In genomic region chr2:216695401-216695821, GRCh38 we compare ENCODE assay signal across 7 cellular contexts. TPM values are rescaled to one million over a fixed set of nuclear protein-coding genes. Genes with fewer than 3 reads are reported as not detected.
DNase-seq lines count a peak whose midpoint lies in the region; ATAC-seq and TF ChIP-seq lines count a peak whose summit lies in the region.

A gene with protein sequence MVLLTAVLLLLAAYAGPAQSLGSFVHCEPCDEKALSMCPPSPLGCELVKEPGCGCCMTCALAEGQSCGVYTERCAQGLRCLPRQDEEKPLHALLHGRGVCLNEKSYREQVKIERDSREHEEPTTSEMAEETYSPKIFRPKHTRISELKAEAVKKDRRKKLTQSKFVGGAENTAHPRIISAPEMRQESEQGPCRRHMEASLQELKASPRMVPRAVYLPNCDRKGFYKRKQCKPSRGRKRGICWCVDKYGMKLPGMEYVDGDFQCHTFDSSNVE (minus strand): TSS chr2:216695549. CDS start chr2:216694775, 774 bp downstream.

- intact Hi-C loops in lower leg skin (cut with DNase I; ENCODE audit: low total_unique reads): loop anchor here (5.0 to 10.0 kb wide), 2 partner anchors 817 to 1019 kb away; no protein-coding TSS in a partner anchor

- H3K27me3 Mint-ChIP-seq in effector memory CD8-positive, alpha-beta T cell: peaks cover 27 to 70% of the 10 kb centered on the region in 2 donors
- peaks cover 21 to 23% (median 21%) of the 10 kb centered on the region in 3 donors for H3K27me3 Mint-ChIP-seq in immature natural killer cell (ENCODE audit: low read depth in 3 of 3)

- H3K4me1 ChIP-seq in HUES6 (ENCODE audit: control insufficient read depth, insufficient read depth, low read length): peaks cover 18% of the 10 kb centered on the region

- H3K27ac ChIP-seq in HUES6 (ENCODE audit: low read depth, low read length): no peak within 1 kb of the TSS

- peaks cover 24 to 43% of the 10 kb centered on the region in 2 donors for H3K4me1 Mint-ChIP-seq in effector memory CD8-positive, alpha-beta T cell (ENCODE audit: low read depth in 2 of 2)
- H3K4me1 Mint-ChIP-seq in immature natural killer cell: peaks cover 24 to 29% of the 10 kb centered on the region in 2 donors

- no peaks in the 10 kb centered on the region for H3K9me3 Mint-ChIP-seq in effector memory CD8-positive, alpha-beta T cell
- H3K9me3 Mint-ChIP-seq in immature natural killer cell: no peaks in the 10 kb centered on the region

- 8 to 12% methylated on average over 16 of the region's 16 CpGs for WGBS in lower leg skin, 2 donors

- DNase-seq in OCI-M1 (lab: John Stamatoyannopoulos, UW) (peak; percentile 55), lower leg skin (ENCODE audit: low spot score in 2 of 2) (peak; percentile 76 to 97), immature natural killer cell (no peak)
- DNase-seq in effector memory CD8-positive, alpha-beta T cell: no peak
- no peak for DNase-seq in activated CD4-positive, alpha-beta T cell treated with anti-CD3 and anti-CD28 coated beads for 1 hour

- peak within 1 kb of the TSS; percentile 70 for H3K4me3 ChIP-seq in HUES6 (ENCODE audit: low read depth, low read length)
- peak within 1 kb of the TSS; percentile 33 for H3K4me3 ChIP-seq in lower leg skin (ENCODE audit: low read depth, poor library complexity, severe bottlenecking)

- H3K9me3 ChIP-seq in HUES6 (ENCODE audit: control insufficient read depth, insufficient read depth, low read depth, low read length): no peaks in the 10 kb centered on the region

- no peak within 1 kb of the TSS for H3K27ac Mint-ChIP-seq in effector memory CD8-positive, alpha-beta T cell
- H3K27ac Mint-ChIP-seq in immature natural killer cell: no peak within 1 kb of the TSS

- peaks cover 60% of the 10 kb centered on the region for H3K27me3 ChIP-seq in HUES6 (ENCODE audit: control insufficient read depth, insufficient read depth, low read length)

- H3K36me3 Mint-ChIP-seq in effector memory CD8-positive, alpha-beta T cell (ENCODE audit: insufficient read depth): no peaks in the 10 kb centered on the region
- H3K36me3 Mint-ChIP-seq in immature natural killer cell: no peaks in the 10 kb centered on the region

- H3K36me3 ChIP-seq in HUES6 (ENCODE audit: control insufficient read depth, insufficient read depth, low read length): no peaks in the 10 kb centered on the region

- no peak for TF ChIP-seq POLR2A in lower leg skin (IDR thresholded peaks at IDR 0.05)

- no peak for ATAC-seq in effector memory CD8-positive, alpha-beta T cell (replicated peaks)

- peak within 1 kb of the TSS; percentile 9 for H3K9ac ChIP-seq in HUES6 (ENCODE audit: low read length)

- TF ChIP-seq CTCF in lower leg skin (IDR thresholded peaks at IDR 0.05) (no peak), subcutaneous adipose tissue (IDR thresholded peaks at IDR 0.05; ENCODE audit: low read depth) (no peak)

- peak within 1 kb of the TSS; percentile 51 to 65 for H3K4me3 Mint-ChIP-seq in effector memory CD8-positive, alpha-beta T cell
- peak within 1 kb of the TSS in 1 of 5 donors; percentile 8 for H3K4me3 Mint-ChIP-seq in immature natural killer cell

RNA-seq across cellular contexts. Expression of the gene that starts here (rescaled TPM):
- total RNA-seq in lower leg skin (100 to 1,000 TPM in 3 of 4 donors, 10 to 100 TPM in 1; 27.7 to 460 (median 134) TPM), subcutaneous adipose tissue (100 to 1,000 TPM in 3 of 4 donors, 10 to 100 TPM in 1; 74.8 to 661 (median 512) TPM)
- not detected for polyA plus RNA-seq in immature natural killer cell

Comparison
In these comparisons a context has a peak if more than half of its experiments do, and no peak if none do; other contexts are left out.
1. DNase-seq: peak in OCI-M1 (single experiment) and lower leg skin (2 of 2); none in effector memory CD8-positive, alpha-beta T cell (0 of 3), immature natural killer cell (0 of 3) and activated CD4-positive, alpha-beta T cell treated with anti-CD3 and anti-CD28 coated beads for 1 hour (single experiment).